ENCODE assay signal across 8 cellular contexts in the genomic region with DNA sequence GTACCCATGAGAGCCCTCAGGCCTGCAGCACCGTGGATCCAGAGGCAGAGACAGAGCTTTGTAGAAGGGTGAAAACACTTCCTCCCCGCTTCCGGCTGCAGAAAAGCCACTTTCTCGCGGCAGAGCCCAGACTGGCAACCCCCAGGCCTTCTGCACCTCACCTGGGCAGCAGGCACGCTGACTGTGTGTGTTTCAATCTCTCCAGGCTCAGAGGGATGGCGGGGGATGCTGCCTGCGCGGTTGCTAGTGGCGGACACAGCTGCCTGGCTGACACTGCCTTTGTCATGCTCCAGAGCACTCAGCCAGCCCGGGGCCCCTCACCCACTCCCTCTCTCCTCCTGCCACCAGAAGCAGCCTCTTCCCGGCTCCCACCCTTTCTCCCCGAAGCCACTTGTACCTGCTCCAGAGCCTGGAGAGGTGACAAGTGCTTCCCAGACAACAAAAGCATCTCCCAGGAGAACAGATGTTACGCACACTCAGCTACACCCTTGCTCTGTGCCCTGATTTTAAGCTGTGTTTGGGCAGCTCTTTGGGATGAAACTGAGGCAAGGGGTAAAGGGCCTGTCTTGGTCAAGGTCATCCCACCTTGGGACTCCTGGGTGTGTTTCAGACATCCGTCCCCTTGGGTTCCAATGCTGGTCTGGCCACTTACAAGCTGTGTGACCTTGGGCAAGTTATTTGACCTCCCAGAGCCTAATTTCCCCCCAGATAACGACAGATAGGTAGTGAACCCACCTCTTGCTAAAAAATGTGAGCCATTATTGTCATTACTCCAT. TPM values are rescaled to one million over a fixed set of nuclear protein-coding genes. Genes with fewer than 3 reads are reported as not detected.
DNase-seq lines count a peak whose midpoint lies in the region; ATAC-seq and FAIRE-seq lines count a peak whose summit lies in the region.

No MANE protein-coding gene starts in this region.

- H3K36me3 Mint-ChIP-seq in activated naive CD4-positive, alpha-beta T cell treated with anti-CD3 and anti-CD28 coated beads, Interleukin-2, amount 50 U/mL, for 24 hours: peaks cover 3% of the 10 kb centered on the region
- H3K36me3 Mint-ChIP-seq in immature natural killer cell: peaks cover 0 to 8% (median 0%) of the 10 kb centered on the region in 3 donors

- H3K4me1 Mint-ChIP-seq in activated naive CD4-positive, alpha-beta T cell treated with anti-CD3 and anti-CD28 coated beads, Interleukin-2, amount 50 U/mL, for 24 hours: peaks cover 33% of the 10 kb centered on the region
- peaks cover 17% of the 10 kb centered on the region in 2 donors for H3K4me1 Mint-ChIP-seq in immature natural killer cell

- H3K27me3 Mint-ChIP-seq in activated naive CD4-positive, alpha-beta T cell treated with anti-CD3 and anti-CD28 coated beads, Interleukin-2, amount 50 U/mL, for 24 hours: no peaks in the 10 kb centered on the region
- peaks cover 4 to 10% (median 5%) of the 10 kb centered on the region in 3 donors for H3K27me3 Mint-ChIP-seq in immature natural killer cell (ENCODE audit: low read depth in 3 of 3)

- H3K4me3 Mint-ChIP-seq in activated naive CD4-positive, alpha-beta T cell treated with anti-CD3 and anti-CD28 coated beads, Interleukin-2, amount 50 U/mL, for 24 hours: peak overlapping the region; percentile 92
- H3K4me3 Mint-ChIP-seq in immature natural killer cell: peak overlapping the region; percentile 90 to 96 (median 95)

- FAIRE-seq in GM18507 (lab: Jason Lieb, UNC): peak; percentile 44

- intact Hi-C loops in posterior vena cava (cut with DNase I): no loop called here

- H3K27ac Mint-ChIP-seq in activated naive CD4-positive, alpha-beta T cell treated with anti-CD3 and anti-CD28 coated beads, Interleukin-2, amount 50 U/mL, for 24 hours: peak overlapping the region; percentile 95
- H3K27ac Mint-ChIP-seq in immature natural killer cell: peak overlapping the region; percentile 98 to 100 (median 99)

- no peak for ATAC-seq in stimulated activated naive CD8-positive, alpha-beta T cell treated with anti-CD3 and anti-CD28 coated beads, Interleukin-15, Interleukin-2, amounts not matched to agents 100 U/mL and 50 U/mL, for 24 hours
- ATAC-seq in HG02571 (IDR thresholded peaks at IDR 0.05; ENCODE audit: unreplicated experiment): no peak

- H3K9me3 Mint-ChIP-seq in activated naive CD4-positive, alpha-beta T cell treated with anti-CD3 and anti-CD28 coated beads, Interleukin-2, amount 50 U/mL, for 24 hours: no peaks in the 10 kb centered on the region
- H3K9me3 Mint-ChIP-seq in immature natural killer cell: no peaks in the 10 kb centered on the region

- DNase-seq in GM18507 (ENCODE audit: extremely low spot score, insufficient read length, low read depth) (no peak), NCI-H69 (lab: John Stamatoyannopoulos, UW) (peak; percentile 42), immature natural killer cell (peak; percentile 38 to 51 (median 50)), posterior vena cava (ENCODE audit: low spot score) (no peak), mesenteric fat pad (ENCODE audit: low spot score) (no peak)
- DNase-seq in stimulated activated naive CD8-positive, alpha-beta T cell treated with anti-CD3 and anti-CD28 coated beads, Interleukin-15, Interleukin-2, amounts not matched to agents 100 U/mL and 50 U/mL, for 24 hours: peak; percentile 40

RNA-seq across cellular contexts. Expression of gene GLIS2, which starts 9.2 kb away (rescaled TPM):
- polyA plus RNA-seq in immature natural killer cell: not detected
- total RNA-seq in posterior vena cava (10 to 100 TPM; 35.6 to 49.0 TPM), mesenteric fat pad (14.2 TPM)

RNA-seq across cellular contexts. Expression of gene TFAP4, which starts 33.8 kb away (rescaled TPM):
- polyA plus RNA-seq in immature natural killer cell: under 1 TPM; 0.16 to 0.69 (median 0.41) TPM
- total RNA-seq in posterior vena cava (1 to 10 TPM; 4.0 to 5.4 TPM), mesenteric fat pad (8.2 TPM)

RNA-seq across cellular contexts. Expression of gene PAM16, which starts 44.5 kb away (rescaled TPM):
- polyA plus RNA-seq in immature natural killer cell: 10 to 100 TPM; 32.9 to 61.6 (median 36.3) TPM
- 10 to 100 TPM; 25.3 to 28.8 TPM for total RNA-seq in posterior vena cava
- total RNA-seq in mesenteric fat pad: 38.2 TPM

Comparison
In these comparisons a context has a peak if more than half of its experiments do, and no peak if none do; other contexts are left out.
1. DNase-seq: peak in NCI-H69 (single experiment), immature natural killer cell (3 of 3) and stimulated activated naive CD8-positive, alpha-beta T cell treated with anti-CD3 and anti-CD28 coated beads, Interleukin-15, Interleukin-2, amounts not matched to agents 100 U/mL and 50 U/mL, for 24 hours (single experiment); none in GM18507 (single experiment), posterior vena cava (single experiment) and mesenteric fat pad (single experiment).